Comparison of ENCODE assay signal across 12 cellular contexts in the genomic region with DNA sequence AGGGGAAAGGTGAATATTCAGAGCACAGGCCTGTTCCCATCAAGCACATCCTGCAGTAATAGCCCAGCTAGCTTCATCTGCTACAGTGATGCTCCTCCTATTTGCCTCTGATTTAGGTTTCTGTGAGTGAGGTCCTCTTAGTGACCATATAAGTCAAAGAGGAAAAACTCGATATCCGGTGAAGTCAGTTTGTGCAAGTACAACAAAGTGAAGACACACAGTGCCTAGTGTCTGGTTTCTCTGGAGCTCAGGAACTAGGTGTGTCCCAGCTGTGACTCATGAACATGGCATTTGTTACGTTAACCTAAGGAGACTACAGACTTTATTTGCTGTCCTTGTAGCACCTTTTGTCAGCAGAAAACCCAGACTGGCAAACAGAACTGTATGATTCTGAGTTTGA. TPM values are rescaled to one million over a fixed set of nuclear protein-coding genes. Genes with fewer than 3 reads are reported as not detected.
A peak's percentile ranks its signal among the peaks of the same experiment; 100 is the strongest.
DNase-seq lines count a peak whose midpoint lies in the region; ATAC-seq and TF ChIP-seq lines count a peak whose summit lies in the region.
"Had no signal": no experiment of that assay in that cellular context is flagged by ENCODE, and none has a peak within 500 bp of the region (broad histone marks: within the 10 kb centered on the region; RNA-seq: fewer than 3 reads in every experiment).

No MANE protein-coding gene starts in this region.

- H3K4me3 Mint-ChIP-seq in Calu3 (ENCODE audit: low read depth, unreplicated experiment), result no peak overlapping the region
- H3K4me3 Mint-ChIP-seq: activated naive CD8-positive, alpha-beta T cell treated with anti-CD3 and anti-CD28 coated beads, Interleukin-2, amount 10 ng/mL, durations not matched to agents 7 days and 5 days had no signal

- peak overlapping the region; percentile 91 for H3K27ac Mint-ChIP-seq in Calu3 (ENCODE audit: unreplicated experiment)
- H3K27ac Mint-ChIP-seq in activated naive CD4-positive, alpha-beta T cell treated with anti-CD3 and anti-CD28 coated beads, Interleukin-2, amount 50 U/mL, for 72 hours, result no peak overlapping the region
- H3K27ac Mint-ChIP-seq: activated naive CD8-positive, alpha-beta T cell treated with anti-CD3 and anti-CD28 coated beads, Interleukin-2, amount 10 ng/mL, durations not matched to agents 7 days and 5 days had no signal

- peaks cover 28% of the 10 kb centered on the region for H3K4me1 Mint-ChIP-seq in Calu3 (ENCODE audit: low read depth, unreplicated experiment)

- peaks cover 9% of the 10 kb centered on the region for H3K36me3 Mint-ChIP-seq in Calu3 (ENCODE audit: insufficient read depth, unreplicated experiment)
- peaks cover under 1 to 8% of the 10 kb centered on the region in 2 donors for H3K36me3 Mint-ChIP-seq in activated naive CD4-positive, alpha-beta T cell treated with anti-CD3 and anti-CD28 coated beads, Interleukin-2, amount 50 U/mL, for 72 hours
- H3K36me3 Mint-ChIP-seq: activated naive CD8-positive, alpha-beta T cell treated with anti-CD3 and anti-CD28 coated beads, Interleukin-2, amount 10 ng/mL, durations not matched to agents 7 days and 5 days had no signal

- ATAC-seq in activated naive CD4-positive, alpha-beta T cell treated with anti-CD3 and anti-CD28 coated beads, Interleukin-2, amount 50 U/mL, for 72 hours, result no peak

- H3K9me3 Mint-ChIP-seq in Calu3 (ENCODE audit: low read depth, unreplicated experiment), result peaks cover 3% of the 10 kb centered on the region
- H3K9me3 Mint-ChIP-seq in activated naive CD4-positive, alpha-beta T cell treated with anti-CD3 and anti-CD28 coated beads, Interleukin-2, amount 50 U/mL, for 72 hours, result peaks cover 2 to 6% of the 10 kb centered on the region in 2 donors
- H3K9me3 Mint-ChIP-seq: activated naive CD8-positive, alpha-beta T cell treated with anti-CD3 and anti-CD28 coated beads, Interleukin-2, amount 10 ng/mL, durations not matched to agents 7 days and 5 days had no signal

- DNase-seq in Calu3 (peak; percentile 68), M059J (ENCODE audit: low read depth) (peak; percentile 100), dermis blood vessel endothelial cell (peak; percentile 97), mucosa of gallbladder (ENCODE audit: low spot score) (peak; percentile 84), NCI-H526 treated with DMSO at 0.1 percent for 48 hours (lab: John Stamatoyannopoulos, UW) (no peak), iPS-NIHi7 (ENCODE audit: extremely low spot score) (no peak), GM10266 (ENCODE audit: extremely low spot score) (no peak)
- DNase-seq in activated naive CD4-positive, alpha-beta T cell treated with anti-CD3 and anti-CD28 coated beads, Interleukin-2, amount 50 U/mL, for 72 hours (ENCODE audit: low spot score in 2 of 2), result no peak
- DNase-seq: activated naive CD8-positive, alpha-beta T cell treated with anti-CD3 and anti-CD28 coated beads, Interleukin-2, amount 10 ng/mL, durations not matched to agents 7 days and 5 days; DMS79 treated with DMSO at 0.1 percent for 48 hours; hippocampal formation; NCI-H2171 treated with DMSO at 0.1 percent for 48 hours had no signal

- CTCF ChIA-PET in Calu3 (lab: Charles Lee), result interaction anchor here (0.6 to 1.5 kb wide), 14 partner anchors 10 to 311 kb away, joined by 3 to 11 read pairs (median 4); partner anchors contain the start of gene EDN1

- H3K27me3 Mint-ChIP-seq in Calu3 (ENCODE audit: unreplicated experiment), result no peaks in the 10 kb centered on the region

- BruUV-seq in Calu3 (replicated peaks; lab: Mats Ljungman, UMichigan), result no TSS peak

- intact Hi-C loops in Calu3 (cut with micrococcal nuclease; ENCODE audit: unreplicated experiment), result no loop called here

- TF ChIP-seq CTCF in Calu3 (IDR thresholded peaks at IDR 0.05; ENCODE audit: unreplicated experiment) (no peak), GM10266 (IDR thresholded peaks at IDR 0.05; ENCODE audit: control insufficient read depth, insufficient read depth, low read depth, missing control alignments) (no peak)

RNA-seq across cellular contexts. Expression of gene EDN1, which starts 33.9 kb away (rescaled TPM):
- total RNA-seq in Calu3 (2022), result 24.7 and 40.6 TPM in 2 replicates
- total RNA-seq in M059J (2014; rRNA removed; shearing (Covaris generic)), result 12.5 and 16.4 TPM in 2 replicates
- total RNA-seq in dermis blood vessel endothelial cell, result 247 and 438 TPM in 2 replicates
- total RNA-seq in mucosa of gallbladder, result 6.5 TPM
- under 1 TPM; 0.27 to 0.30 TPM for total RNA-seq in activated naive CD4-positive, alpha-beta T cell treated with anti-CD3 and anti-CD28 coated beads, Interleukin-2, amount 50 U/mL, for 72 hours

Comparison
In these comparisons a context has a peak if more than half of its experiments do, and no peak if none do; other contexts are left out.
1. DNase-seq: peak in Calu3 (single experiment), M059J (single experiment), dermis blood vessel endothelial cell (single experiment) and mucosa of gallbladder (single experiment); none in NCI-H526 treated with DMSO at 0.1 percent for 48 hours (single experiment), iPS-NIHi7 (single experiment), activated naive CD4-positive, alpha-beta T cell treated with anti-CD3 and anti-CD28 coated beads, Interleukin-2, amount 50 U/mL, for 72 hours (0 of 2) and GM10266 (single experiment).